9 cellular contexts compared by ENCODE assay signal in the genomic region with DNA sequence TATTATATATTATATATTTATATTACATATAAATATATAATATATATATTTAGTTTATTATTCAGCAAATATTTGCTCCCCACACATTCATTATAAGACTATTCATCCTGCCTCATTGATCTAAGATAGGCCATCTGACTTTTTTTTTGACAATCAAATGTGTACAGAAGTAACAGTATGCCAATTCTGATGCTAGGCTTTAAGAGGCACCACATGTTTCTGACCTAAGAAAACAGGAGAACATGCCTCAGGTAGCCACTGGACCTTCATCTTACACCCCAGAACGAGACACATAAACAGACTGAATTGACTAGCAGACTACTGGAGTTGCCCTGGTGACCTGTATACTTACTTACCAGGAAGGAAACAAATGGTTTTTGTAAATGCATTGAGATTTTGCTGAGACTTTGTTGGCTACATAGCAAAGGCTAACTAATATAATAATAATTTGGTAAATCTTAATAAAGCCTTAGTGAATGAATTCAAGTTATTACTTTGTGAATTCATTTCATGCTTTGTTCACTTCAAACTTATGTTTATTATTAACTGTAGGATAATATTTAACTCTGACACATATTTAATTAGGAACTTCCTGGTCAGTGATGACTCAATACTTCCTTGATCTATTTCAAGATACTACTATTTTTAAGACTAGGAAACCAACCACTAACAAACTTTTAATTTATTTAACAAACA. TPM values are rescaled to one million over a fixed set of nuclear protein-coding genes. Genes with fewer than 3 reads are reported as not detected.
DNase-seq lines count a peak whose midpoint lies in the region; ATAC-seq and TF ChIP-seq lines count a peak whose summit lies in the region.
"Had no signal": no experiment of that assay in that cellular context is flagged by ENCODE, and none has a peak within 500 bp of the region (broad histone marks: within the 10 kb centered on the region; RNA-seq: fewer than 3 reads in every experiment).

No MANE protein-coding gene starts in this region.

- peaks cover 0 to 4% (median 0%) of the 10 kb centered on the region in 11 donors for H3K9me3 Mint-ChIP-seq in naive thymus-derived CD4-positive, alpha-beta T cell

- CTCF ChIA-PET in naive thymus-derived CD4-positive, alpha-beta T cell (lab: Charles Lee), result no interaction called here

- no peak overlapping the region for H3K27ac Mint-ChIP-seq in naive thymus-derived CD4-positive, alpha-beta T cell

- no peaks in the 10 kb centered on the region for H3K36me3 ChIP-seq in naive thymus-derived CD4-positive, alpha-beta T cell (ENCODE audit: control insufficient read depth in 2 of 3, insufficient read depth in 3 of 3, low read length in 3 of 3)

- peaks cover 0 to 2% (median 0%) of the 10 kb centered on the region in 7 donors for H3K4me1 Mint-ChIP-seq in naive thymus-derived CD4-positive, alpha-beta T cell

- H3K9me3 ChIP-seq in naive thymus-derived CD4-positive, alpha-beta T cell (ENCODE audit: control insufficient read depth in 2 of 3, low read length in 3 of 3), result no peaks in the 10 kb centered on the region

- intact Hi-C loops in naive thymus-derived CD4-positive, alpha-beta T cell (cut with micrococcal nuclease), result no loop called here

- H3K4me1 ChIP-seq in naive thymus-derived CD4-positive, alpha-beta T cell (ENCODE audit: control insufficient read depth in 2 of 2, insufficient read depth in 2 of 2, low read length in 2 of 2), result no peaks in the 10 kb centered on the region

- no peak overlapping the region for H3K4me3 ChIP-seq in epithelial cell of proximal tubule (ENCODE audit: low read depth, low read length)
- H3K4me3 ChIP-seq in naive thymus-derived CD4-positive, alpha-beta T cell (ENCODE audit: low read length), result no peak overlapping the region
- H3K4me3 ChIP-seq: SK-N-MC had no signal

- H3K4me3 Mint-ChIP-seq in naive thymus-derived CD4-positive, alpha-beta T cell, result no peak overlapping the region

- no peak for TF ChIP-seq CTCF in epithelial cell of proximal tubule (conservative IDR thresholded peaks at IDR 0.05; ENCODE audit: low read depth, low read length)

- DNase-seq in AML-193 (lab: John Stamatoyannopoulos, UW) (peak; percentile 69 to 73), epithelial cell of proximal tubule (ENCODE audit: low read depth) (peak; percentile 82), C1 segment of cervical spinal cord (lab: John Stamatoyannopoulos, UW) (no peak), NCI-H2196 treated with DMSO at 0.1 percent for 48 hours (lab: John Stamatoyannopoulos, UW; ENCODE audit: unreplicated experiment) (no peak), NCI-H128 (lab: John Stamatoyannopoulos, UW; ENCODE audit: unreplicated experiment) (no peak)
- DNase-seq in naive thymus-derived CD4-positive, alpha-beta T cell, result no peak

- ATAC-seq in GM21360 (IDR thresholded peaks at IDR 0.05; ENCODE audit: unreplicated experiment) (peak; percentile 58), HG03460 (IDR thresholded peaks at IDR 0.05; ENCODE audit: unreplicated experiment) (peak; percentile 87)
- no peak for ATAC-seq in naive thymus-derived CD4-positive, alpha-beta T cell

- peaks cover 0 to 3% of the 10 kb centered on the region in 2 donors for H3K27me3 ChIP-seq in naive thymus-derived CD4-positive, alpha-beta T cell (ENCODE audit: control insufficient read depth in 2 of 2, insufficient read depth in 2 of 2, low read length in 2 of 2)

- no peak overlapping the region for H3K27ac ChIP-seq in naive thymus-derived CD4-positive, alpha-beta T cell (ENCODE audit: low read depth, low read length)
- H3K27ac ChIP-seq: SK-N-MC had no signal

- POLR2A ChIA-PET in naive thymus-derived CD4-positive, alpha-beta T cell (lab: Charles Lee), result no interaction called here

- H3K36me3 Mint-ChIP-seq in naive thymus-derived CD4-positive, alpha-beta T cell, result no peaks in the 10 kb centered on the region

- H3K27me3 Mint-ChIP-seq in naive thymus-derived CD4-positive, alpha-beta T cell, result peaks cover 9 to 14% (median 11%) of the 10 kb centered on the region in 5 donors

RNA-seq across cellular contexts. Expression of gene MYO6, which starts 13.4 kb away (rescaled TPM):
- total RNA-seq in epithelial cell of proximal tubule, result 23.4 and 50.7 TPM in 2 replicates
- total RNA-seq in naive thymus-derived CD4-positive, alpha-beta T cell, result 1 to 10 TPM in 2 of 5 experiments, under 1 TPM in 3; 0.34 to 3.1 (median 0.94) TPM
- under 1 TPM; 0.27 to 0.99 TPM for polyA plus RNA-seq in naive thymus-derived CD4-positive, alpha-beta T cell

Comparison
In these comparisons a context has a peak if more than half of its experiments do, and no peak if none do; other contexts are left out.
1. DNase-seq: peak in AML-193 (2 of 2) and epithelial cell of proximal tubule (single experiment); none in C1 segment of cervical spinal cord (0 of 14), naive thymus-derived CD4-positive, alpha-beta T cell (0 of 9), NCI-H2196 treated with DMSO at 0.1 percent for 48 hours (single experiment) and NCI-H128 (single experiment).